In the genomic region with DNA sequence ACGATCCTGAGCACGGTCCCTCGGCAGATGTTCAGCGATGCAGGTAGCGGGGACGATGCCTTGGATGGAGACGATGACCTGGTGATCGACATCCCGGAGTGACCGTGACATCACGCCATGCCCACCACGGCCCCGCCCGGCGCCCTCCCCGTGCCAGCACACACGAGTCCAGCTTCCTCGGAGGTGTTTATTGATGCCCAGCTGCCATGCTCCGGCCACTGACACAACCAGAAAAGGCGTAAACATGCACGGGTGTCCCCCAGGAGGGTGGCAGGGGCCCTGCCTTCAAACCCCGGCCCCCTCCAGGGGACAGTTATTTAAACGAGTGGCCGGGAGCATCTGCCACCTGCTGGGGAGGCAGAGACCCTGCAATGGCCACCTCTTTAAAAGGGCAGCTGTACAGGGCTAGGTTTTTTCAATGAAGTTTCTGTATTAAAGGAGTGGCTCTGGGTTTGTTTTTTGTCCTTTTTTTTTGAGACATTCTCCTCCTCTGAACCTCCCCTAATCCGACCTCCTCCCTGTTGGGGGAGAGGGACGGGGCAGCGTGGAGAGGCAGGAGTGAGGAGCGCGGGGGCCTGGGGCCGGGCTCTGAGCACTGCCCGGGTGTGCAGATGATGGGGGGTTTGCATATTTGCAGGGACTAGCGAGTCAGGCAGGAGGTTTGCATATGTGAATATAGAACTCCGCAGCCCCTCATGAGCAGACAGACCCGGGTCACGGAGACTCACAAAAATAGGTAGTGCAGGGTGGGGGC, we compare ENCODE assay signal across 8 cellular contexts. TPM values are rescaled to one million over a fixed set of nuclear protein-coding genes. Genes with fewer than 3 reads are reported as not detected.
DNase-seq lines count a peak whose midpoint lies in the region; TF ChIP-seq lines count a peak whose summit lies in the region.

No MANE protein-coding gene starts in this region.

- peaks cover 17% of the 10 kb centered on the region for H3K36me3 Mint-ChIP-seq in activated CD4-positive, alpha-beta T cell treated with anti-CD3 and anti-CD28 coated beads, Interleukin-2, amount 10 ng/mL, durations not matched to agents 24 days and 14 days (ENCODE audit: low read depth)
- peaks cover 3% of the 10 kb centered on the region for H3K36me3 Mint-ChIP-seq in osteocyte (ENCODE audit: unreplicated experiment)

- TF ChIP-seq CTCF in LNCaP clone FGC (IDR thresholded peaks at IDR 0.05; ENCODE audit: control insufficient read depth, extremely low read depth, insufficient read depth) = peak; percentile 62
- TF ChIP-seq CTCF in osteocyte (IDR thresholded peaks at IDR 0.05) = peak; percentile 76

- no peaks in the 10 kb centered on the region for H3K9me3 Mint-ChIP-seq in activated CD4-positive, alpha-beta T cell treated with anti-CD3 and anti-CD28 coated beads, Interleukin-2, amount 10 ng/mL, durations not matched to agents 24 days and 14 days
- no peaks in the 10 kb centered on the region for H3K9me3 Mint-ChIP-seq in osteocyte (ENCODE audit: unreplicated experiment)

- no peak overlapping the region for H3K4me3 ChIP-seq in LNCaP clone FGC (ENCODE audit: low read depth, low read length)

- no peak overlapping the region for H3K4me3 Mint-ChIP-seq in activated CD4-positive, alpha-beta T cell treated with anti-CD3 and anti-CD28 coated beads, Interleukin-2, amount 10 ng/mL, durations not matched to agents 24 days and 14 days
- no peak overlapping the region for H3K4me3 Mint-ChIP-seq in osteocyte (ENCODE audit: unreplicated experiment)

- H3K27ac Mint-ChIP-seq in activated CD4-positive, alpha-beta T cell treated with anti-CD3 and anti-CD28 coated beads, Interleukin-2, amount 10 ng/mL, durations not matched to agents 24 days and 14 days = no peak overlapping the region
- no peak overlapping the region for H3K27ac Mint-ChIP-seq in osteocyte (ENCODE audit: unreplicated experiment)

- DNase-seq in NCI-H82 (lab: John Stamatoyannopoulos, UW) (peak; percentile 73), NCI-H82 treated with DMSO at 0.1 percent for 48 hours (lab: John Stamatoyannopoulos, UW; ENCODE audit: unreplicated experiment) (no peak), LNCaP clone FGC (ENCODE audit: low read depth) (no peak), fibroblast of peridontal ligament (ENCODE audit: extremely low read depth) (peak; percentile 48), osteocyte (ENCODE audit: extremely low spot score, unreplicated experiment) (peak; percentile 84), NCI-H2081 treated with DMSO at 0.1 percent for 48 hours (lab: John Stamatoyannopoulos, UW) (no peak)
- DNase-seq in activated CD4-positive, alpha-beta T cell treated with anti-CD3 and anti-CD28 coated beads, Interleukin-2, amount 10 ng/mL, durations not matched to agents 24 days and 14 days = peak; percentile 81
- DNase-seq in stimulated activated CD8-positive, alpha-beta memory T cell treated with anti-CD3 and anti-CD28 coated beads, Interleukin-4, amount 100 ng/mL, for 48 hours = no peak

- peaks cover 7% of the 10 kb centered on the region for H3K4me1 Mint-ChIP-seq in activated CD4-positive, alpha-beta T cell treated with anti-CD3 and anti-CD28 coated beads, Interleukin-2, amount 10 ng/mL, durations not matched to agents 24 days and 14 days
- peaks cover 2% of the 10 kb centered on the region for H3K4me1 Mint-ChIP-seq in osteocyte (ENCODE audit: unreplicated experiment)

- intact Hi-C loops in activated CD4-positive, alpha-beta T cell treated with anti-CD3 and anti-CD28 coated beads, Interleukin-2, amount 10 ng/mL, durations not matched to agents 24 days and 14 days (cut with micrococcal nuclease) = no loop called here

- peaks cover 13% of the 10 kb centered on the region for H3K27me3 Mint-ChIP-seq in activated CD4-positive, alpha-beta T cell treated with anti-CD3 and anti-CD28 coated beads, Interleukin-2, amount 10 ng/mL, durations not matched to agents 24 days and 14 days
- peaks cover 2% of the 10 kb centered on the region for H3K27me3 Mint-ChIP-seq in osteocyte (ENCODE audit: unreplicated experiment)

RNA-seq across cellular contexts. Expression of a gene that starts 5.3 kb away (rescaled TPM):
- total RNA-seq in activated CD4-positive, alpha-beta T cell treated with anti-CD3 and anti-CD28 coated beads, Interleukin-2, amount 10 ng/mL, durations not matched to agents 24 days and 14 days = 2.7 and 3.2 TPM in 2 replicates
- total RNA-seq in osteocyte = 1.3 TPM in 2 replicates

RNA-seq across cellular contexts. Expression of a gene that starts 9.5 kb away (rescaled TPM):
- 129 and 133 TPM in 2 replicates for total RNA-seq in activated CD4-positive, alpha-beta T cell treated with anti-CD3 and anti-CD28 coated beads, Interleukin-2, amount 10 ng/mL, durations not matched to agents 24 days and 14 days
- 72.4 and 77.0 TPM in 2 replicates for total RNA-seq in osteocyte

RNA-seq across cellular contexts. Expression of a gene that starts 10.1 kb away (rescaled TPM):
- total RNA-seq in activated CD4-positive, alpha-beta T cell treated with anti-CD3 and anti-CD28 coated beads, Interleukin-2, amount 10 ng/mL, durations not matched to agents 24 days and 14 days = 45.9 and 47.7 TPM in 2 replicates
- 11.5 and 12.5 TPM in 2 replicates for total RNA-seq in osteocyte

RNA-seq across cellular contexts. Expression of a gene that starts 17.5 kb away (rescaled TPM):
- not detected in 2 replicates for total RNA-seq in activated CD4-positive, alpha-beta T cell treated with anti-CD3 and anti-CD28 coated beads, Interleukin-2, amount 10 ng/mL, durations not matched to agents 24 days and 14 days
- not detected in 2 replicates for total RNA-seq in osteocyte

RNA-seq across cellular contexts. Expression of a gene that starts 25.6 kb away (rescaled TPM):
- total RNA-seq in activated CD4-positive, alpha-beta T cell treated with anti-CD3 and anti-CD28 coated beads, Interleukin-2, amount 10 ng/mL, durations not matched to agents 24 days and 14 days = 1.5 and 1.8 TPM in 2 replicates
- 0.32 and 0.52 TPM in 2 replicates for total RNA-seq in osteocyte

Comparison
In these comparisons a context has a peak if more than half of its experiments do, and no peak if none do; other contexts are left out.
1. DNase-seq: peak in NCI-H82 (single experiment), activated CD4-positive, alpha-beta T cell treated with anti-CD3 and anti-CD28 coated beads, Interleukin-2, amount 10 ng/mL, durations not matched to agents 24 days and 14 days (single experiment), fibroblast of peridontal ligament (single experiment) and osteocyte (single experiment); none in NCI-H82 treated with DMSO at 0.1 percent for 48 hours (single experiment), LNCaP clone FGC (single experiment), NCI-H2081 treated with DMSO at 0.1 percent for 48 hours (single experiment) and stimulated activated CD8-positive, alpha-beta memory T cell treated with anti-CD3 and anti-CD28 coated beads, Interleukin-4, amount 100 ng/mL, for 48 hours (single experiment).